ENCODE assay signal across 19 cellular contexts in the genomic region with DNA sequence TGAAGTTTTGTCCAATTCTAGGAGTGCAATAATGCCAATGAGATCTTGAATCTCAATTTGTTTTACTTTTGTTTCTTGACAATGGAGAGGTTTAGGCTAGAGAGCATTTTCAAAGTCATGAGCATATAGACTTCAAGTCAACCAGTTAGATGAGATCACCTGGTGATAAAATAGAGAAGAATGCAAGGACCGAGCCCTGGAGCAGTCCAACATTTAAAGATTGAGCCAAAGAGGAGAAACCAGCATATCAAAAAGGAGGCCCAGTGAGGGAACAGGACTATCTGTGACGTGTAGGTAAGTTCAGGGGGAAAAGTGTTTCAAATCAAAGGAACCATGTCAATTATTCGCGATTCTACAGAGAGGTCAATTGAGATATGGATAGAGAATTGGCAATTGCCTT. TPM values are rescaled to one million over a fixed set of nuclear protein-coding genes. Genes with fewer than 3 reads are reported as not detected.
DNase-seq lines count a peak whose midpoint lies in the region; TF ChIP-seq lines count a peak whose summit lies in the region.
"Had no signal": no experiment of that assay in that cellular context is flagged by ENCODE, and none has a peak within 500 bp of the region (broad histone marks: within the 10 kb centered on the region; RNA-seq: fewer than 3 reads in every experiment).

No MANE protein-coding gene starts in this region.

- 83 to 84% methylated on average over 4 of the region's 4 CpGs for WGBS in esophagus squamous epithelium, 2 donors

- no peak for TF ChIP-seq CTCF in OCI-LY1 (IDR thresholded peaks at IDR 0.05; ENCODE audit: low read length)
- no peak for TF ChIP-seq CTCF in glutamatergic neuron (IDR thresholded peaks at IDR 0.05; ENCODE audit: partially characterized antibody, unreplicated experiment)
- TF ChIP-seq CTCF in type B pancreatic cell (conservative IDR thresholded peaks at IDR 0.05) = no peak
- no peak for TF ChIP-seq CTCF in esophagus squamous epithelium (IDR thresholded peaks at IDR 0.05)

- H3K9me3 ChIP-seq in OCI-LY1 (ENCODE audit: low read length) = no peaks in the 10 kb centered on the region
- no peaks in the 10 kb centered on the region for H3K9me3 ChIP-seq in esophagus squamous epithelium
- H3K9me3 ChIP-seq: HAP-1 had no signal

- H2AFZ ChIP-seq in OCI-LY1 (ENCODE audit: low read length) = peak overlapping the region; percentile 52; the same call in 1 of the 2 replicates
- H2AFZ ChIP-seq: PC-9 had no signal

- no peaks in the 10 kb centered on the region for H3K9me2 ChIP-seq in OCI-LY1 (ENCODE audit: low read depth, low read length)

- no peaks in the 10 kb centered on the region for H3K9me3 Mint-ChIP-seq in activated naive CD4-positive, alpha-beta T cell treated with anti-CD3 and anti-CD28 coated beads, Interleukin-2, amount 50 U/mL, for 24 hours
- H3K9me3 Mint-ChIP-seq in activated naive CD4-positive, alpha-beta T cell treated with anti-CD3 and anti-CD28 coated beads for 36 hours = no peaks in the 10 kb centered on the region
- no peaks in the 10 kb centered on the region for H3K9me3 Mint-ChIP-seq in glutamatergic neuron (ENCODE audit: unreplicated experiment)
- no peaks in the 10 kb centered on the region for H3K9me3 Mint-ChIP-seq in type B pancreatic cell
- H3K9me3 Mint-ChIP-seq: mesothelial cell of epicardium had no signal

- H3K27ac Mint-ChIP-seq in activated naive CD4-positive, alpha-beta T cell treated with anti-CD3 and anti-CD28 coated beads, Interleukin-2, amount 50 U/mL, for 24 hours = no peak overlapping the region
- no peak overlapping the region for H3K27ac Mint-ChIP-seq in activated naive CD4-positive, alpha-beta T cell treated with anti-CD3 and anti-CD28 coated beads for 36 hours
- no peak overlapping the region for H3K27ac Mint-ChIP-seq in glutamatergic neuron (ENCODE audit: unreplicated experiment)
- peak overlapping the region; percentile 49 for H3K27ac Mint-ChIP-seq in type B pancreatic cell
- H3K27ac Mint-ChIP-seq: mesothelial cell of epicardium had no signal

- DNase-seq in activated naive CD4-positive, alpha-beta T cell treated with anti-CD3 and anti-CD28 coated beads for 36 hours = no peak
- DNase-seq in glutamatergic neuron = no peak
- no peak for DNase-seq in type B pancreatic cell (ENCODE audit: extremely low spot score, unreplicated experiment)
- DNase-seq in esophagus squamous epithelium (lab: John Stamatoyannopoulos, UW) = no peak
- DNase-seq in GF-D8 (lab: John Stamatoyannopoulos, UW) = no peak
- DNase-seq in NCI-H2227 (lab: John Stamatoyannopoulos, UW; ENCODE audit: unreplicated experiment) = no peak
- DNase-seq: activated CD4-positive, alpha-beta T cell treated with anti-CD3 and anti-CD28 coated beads for 4 hours; activated naive CD4-positive, alpha-beta T cell treated with Interleukin-2 at 50 U/mL for 16 hours; KG1; kidney glomerular epithelial cell; NCI-H1092; NCI-H2107; NCI-H526; PC-9; retina had no signal

- no peaks in the 10 kb centered on the region for H3K27me3 Mint-ChIP-seq in activated naive CD4-positive, alpha-beta T cell treated with anti-CD3 and anti-CD28 coated beads, Interleukin-2, amount 50 U/mL, for 24 hours
- peaks cover 11% of the 10 kb centered on the region for H3K27me3 Mint-ChIP-seq in activated naive CD4-positive, alpha-beta T cell treated with anti-CD3 and anti-CD28 coated beads for 36 hours (ENCODE audit: low read depth)
- H3K27me3 Mint-ChIP-seq in glutamatergic neuron (ENCODE audit: unreplicated experiment) (no peaks in the 10 kb centered on the region), type B pancreatic cell (no peaks in the 10 kb centered on the region)

- H3K4me2 ChIP-seq in OCI-LY1 (ENCODE audit: low read length) = no peak overlapping the region
- H3K4me2 ChIP-seq: PC-9 had no signal

- no peak overlapping the region for H3K4me3 ChIP-seq in OCI-LY1 (ENCODE audit: low read depth, low read length, poor library complexity, severe bottlenecking)
- no peak overlapping the region for H3K4me3 ChIP-seq in esophagus squamous epithelium
- H3K4me3 ChIP-seq: HAP-1, PC-9 had no signal

- H3K36me3 Mint-ChIP-seq in activated naive CD4-positive, alpha-beta T cell treated with anti-CD3 and anti-CD28 coated beads, Interleukin-2, amount 50 U/mL, for 24 hours = no peaks in the 10 kb centered on the region
- peaks cover 3% of the 10 kb centered on the region for H3K36me3 Mint-ChIP-seq in activated naive CD4-positive, alpha-beta T cell treated with anti-CD3 and anti-CD28 coated beads for 36 hours (ENCODE audit: low read depth)
- H3K36me3 Mint-ChIP-seq in glutamatergic neuron (ENCODE audit: unreplicated experiment) (no peaks in the 10 kb centered on the region), type B pancreatic cell (no peaks in the 10 kb centered on the region)
- H3K36me3 Mint-ChIP-seq: mesothelial cell of epicardium had no signal

- intact Hi-C loops in activated naive CD4-positive, alpha-beta T cell treated with anti-CD3 and anti-CD28 coated beads for 36 hours (cut with micrococcal nuclease) = loop anchor here (5.0 to 10.0 kb wide), 6 partner anchors 168 to 798 kb away; a partner anchor contains a TSS
- intact Hi-C loops in esophagus squamous epithelium (cut with DNase I) = no loop called here

- TF ChIP-seq POLR2A in esophagus squamous epithelium (IDR thresholded peaks at IDR 0.05) = no peak

- peak overlapping the region; percentile 37 for H3K4me3 Mint-ChIP-seq in activated naive CD4-positive, alpha-beta T cell treated with anti-CD3 and anti-CD28 coated beads, Interleukin-2, amount 50 U/mL, for 24 hours
- H3K4me3 Mint-ChIP-seq in activated naive CD4-positive, alpha-beta T cell treated with anti-CD3 and anti-CD28 coated beads for 36 hours = no peak overlapping the region
- H3K4me3 Mint-ChIP-seq in glutamatergic neuron (ENCODE audit: unreplicated experiment) = peak overlapping the region; percentile 36
- peak overlapping the region; percentile 69 for H3K4me3 Mint-ChIP-seq in type B pancreatic cell

- H3K79me2 ChIP-seq in OCI-LY1 (ENCODE audit: insufficient read depth, low read length) = peaks cover 29% of the 10 kb centered on the region

- no peak overlapping the region for H3K9ac ChIP-seq in OCI-LY1 (ENCODE audit: low read length)

- H3K27me3 ChIP-seq in OCI-LY1 (ENCODE audit: insufficient read depth, low read length) (no peaks in the 10 kb centered on the region), esophagus squamous epithelium (no peaks in the 10 kb centered on the region)

- peaks cover 31% of the 10 kb centered on the region for H3K4me1 Mint-ChIP-seq in activated naive CD4-positive, alpha-beta T cell treated with anti-CD3 and anti-CD28 coated beads, Interleukin-2, amount 50 U/mL, for 24 hours
- H3K4me1 Mint-ChIP-seq in activated naive CD4-positive, alpha-beta T cell treated with anti-CD3 and anti-CD28 coated beads for 36 hours (ENCODE audit: low read depth) = peaks cover 25% of the 10 kb centered on the region
- peaks cover 10% of the 10 kb centered on the region for H3K4me1 Mint-ChIP-seq in glutamatergic neuron (ENCODE audit: low read depth, unreplicated experiment)
- peaks cover 23% of the 10 kb centered on the region for H3K4me1 Mint-ChIP-seq in type B pancreatic cell (ENCODE audit: unreplicated experiment)

- 0 out of 2 replicates have a peak, but pooled peaks cover 4% of the 10 kb centered on the region for H3F3A ChIP-seq in OCI-LY1 (ENCODE audit: insufficient read depth, low read length)

- CTCF ChIA-PET in activated naive CD4-positive, alpha-beta T cell treated with anti-CD3 and anti-CD28 coated beads for 36 hours (lab: Charles Lee) = no interaction called here

- H3K4me1 ChIP-seq in OCI-LY1 (ENCODE audit: insufficient read depth, low read length, severe bottlenecking) (peaks cover 44% of the 10 kb centered on the region), esophagus squamous epithelium (peaks cover 4 to 28% (median 17%) of the 10 kb centered on the region in 3 donors)

- H4K20me1 ChIP-seq in OCI-LY1 (ENCODE audit: insufficient read depth, low read length) = no peaks in the 10 kb centered on the region

- H3K36me3 ChIP-seq in OCI-LY1 (ENCODE audit: insufficient read depth, low read length) (no peaks in the 10 kb centered on the region), esophagus squamous epithelium (no peaks in the 10 kb centered on the region)
- H3K36me3 ChIP-seq: HAP-1 had no signal

- H3K27ac ChIP-seq in OCI-LY1 (ENCODE audit: low read depth, low read length, poor library complexity, severe bottlenecking) (no peak overlapping the region), esophagus squamous epithelium (no peak overlapping the region)
- H3K27ac ChIP-seq: PC-9 had no signal

RNA-seq across cellular contexts. Expression of a gene that starts 1.7 kb away (rescaled TPM):
- 10 to 100 TPM; 29.8 to 33.4 TPM for total RNA-seq in activated naive CD4-positive, alpha-beta T cell treated with anti-CD3 and anti-CD28 coated beads for 36 hours
- total RNA-seq in glutamatergic neuron (ENCODE audit: unreplicated experiment) (64.9 TPM), type B pancreatic cell (ENCODE audit: low replicate concordance) (56.2 and 67.2 TPM in 2 replicates), esophagus squamous epithelium (10 to 100 TPM; 19.9 to 69.2 (median 26.6) TPM)
